1 cellular context compared by ENCODE assay signal in the genomic region with DNA sequence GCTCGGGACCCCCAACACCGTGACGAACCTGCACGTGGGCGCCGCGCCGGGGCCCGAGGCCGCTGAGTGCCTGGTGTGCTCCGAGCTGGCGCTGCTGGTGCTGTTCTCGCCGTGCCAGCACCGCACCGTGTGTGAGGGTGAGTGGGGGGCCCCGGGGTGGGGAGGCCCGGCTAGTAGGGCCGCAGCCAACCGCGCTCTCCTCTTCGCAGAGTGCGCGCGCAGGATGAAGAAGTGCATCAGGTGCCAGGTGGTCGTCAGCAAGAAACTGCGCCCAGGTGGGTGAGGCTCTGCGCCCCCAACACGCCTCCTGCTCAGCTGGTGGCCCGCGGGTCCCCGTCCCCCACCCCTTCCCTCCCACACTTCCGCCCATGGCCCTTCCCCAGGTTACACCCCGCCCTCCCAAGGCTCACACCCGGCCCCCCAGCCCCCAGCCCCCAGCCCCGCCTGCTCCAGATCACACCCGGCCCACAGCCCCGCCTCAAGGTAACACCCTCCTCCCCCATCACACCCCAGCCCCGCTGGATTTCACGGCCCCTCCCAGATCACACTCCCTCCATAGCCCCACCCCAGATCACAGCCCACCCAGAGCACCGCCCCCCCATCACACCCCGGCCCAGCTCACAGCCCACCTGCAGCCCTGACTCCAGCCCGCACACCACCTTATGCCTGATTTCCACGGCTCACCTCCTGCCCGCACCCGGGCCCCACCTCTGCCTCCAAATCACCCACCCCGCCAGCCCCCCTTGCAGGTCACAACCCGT.
TF ChIP-seq lines count a peak whose summit lies in the region.

No MANE protein-coding gene starts in this region.

TF ChIP-seq in GM23338, 12 proteins besides CTCF, POLR2A, EP300 and RAD21 (continued from another document):
- TF ChIP-seq, protein P1, sequence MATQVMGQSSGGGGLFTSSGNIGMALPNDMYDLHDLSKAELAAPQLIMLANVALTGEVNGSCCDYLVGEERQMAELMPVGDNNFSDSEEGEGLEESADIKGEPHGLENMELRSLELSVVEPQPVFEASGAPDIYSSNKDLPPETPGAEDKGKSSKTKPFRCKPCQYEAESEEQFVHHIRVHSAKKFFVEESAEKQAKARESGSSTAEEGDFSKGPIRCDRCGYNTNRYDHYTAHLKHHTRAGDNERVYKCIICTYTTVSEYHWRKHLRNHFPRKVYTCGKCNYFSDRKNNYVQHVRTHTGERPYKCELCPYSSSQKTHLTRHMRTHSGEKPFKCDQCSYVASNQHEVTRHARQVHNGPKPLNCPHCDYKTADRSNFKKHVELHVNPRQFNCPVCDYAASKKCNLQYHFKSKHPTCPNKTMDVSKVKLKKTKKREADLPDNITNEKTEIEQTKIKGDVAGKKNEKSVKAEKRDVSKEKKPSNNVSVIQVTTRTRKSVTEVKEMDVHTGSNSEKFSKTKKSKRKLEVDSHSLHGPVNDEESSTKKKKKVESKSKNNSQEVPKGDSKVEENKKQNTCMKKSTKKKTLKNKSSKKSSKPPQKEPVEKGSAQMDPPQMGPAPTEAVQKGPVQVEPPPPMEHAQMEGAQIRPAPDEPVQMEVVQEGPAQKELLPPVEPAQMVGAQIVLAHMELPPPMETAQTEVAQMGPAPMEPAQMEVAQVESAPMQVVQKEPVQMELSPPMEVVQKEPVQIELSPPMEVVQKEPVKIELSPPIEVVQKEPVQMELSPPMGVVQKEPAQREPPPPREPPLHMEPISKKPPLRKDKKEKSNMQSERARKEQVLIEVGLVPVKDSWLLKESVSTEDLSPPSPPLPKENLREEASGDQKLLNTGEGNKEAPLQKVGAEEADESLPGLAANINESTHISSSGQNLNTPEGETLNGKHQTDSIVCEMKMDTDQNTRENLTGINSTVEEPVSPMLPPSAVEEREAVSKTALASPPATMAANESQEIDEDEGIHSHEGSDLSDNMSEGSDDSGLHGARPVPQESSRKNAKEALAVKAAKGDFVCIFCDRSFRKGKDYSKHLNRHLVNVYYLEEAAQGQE (IDR thresholded peaks at IDR 0.05; ENCODE audit: unreplicated experiment) = no peak
- no peak; the same call in 1 of the 2 replicates for TF ChIP-seq POLR2AphosphoS5 (IDR thresholded peaks at IDR 0.05; ENCODE audit: low read depth)
- no peak for TF ChIP-seq JUNB (IDR thresholded peaks at IDR 0.05; ENCODE audit: unreplicated experiment)
- no peak for TF ChIP-seq ZNF331 (CRISPR knock-in tag; IDR thresholded peaks at IDR 0.05; ENCODE audit: low read depth)
- no peak for TF ChIP-seq EZH2 (IDR thresholded peaks at IDR 0.05; ENCODE audit: low read depth, unreplicated experiment)
- TF ChIP-seq, protein P2, sequence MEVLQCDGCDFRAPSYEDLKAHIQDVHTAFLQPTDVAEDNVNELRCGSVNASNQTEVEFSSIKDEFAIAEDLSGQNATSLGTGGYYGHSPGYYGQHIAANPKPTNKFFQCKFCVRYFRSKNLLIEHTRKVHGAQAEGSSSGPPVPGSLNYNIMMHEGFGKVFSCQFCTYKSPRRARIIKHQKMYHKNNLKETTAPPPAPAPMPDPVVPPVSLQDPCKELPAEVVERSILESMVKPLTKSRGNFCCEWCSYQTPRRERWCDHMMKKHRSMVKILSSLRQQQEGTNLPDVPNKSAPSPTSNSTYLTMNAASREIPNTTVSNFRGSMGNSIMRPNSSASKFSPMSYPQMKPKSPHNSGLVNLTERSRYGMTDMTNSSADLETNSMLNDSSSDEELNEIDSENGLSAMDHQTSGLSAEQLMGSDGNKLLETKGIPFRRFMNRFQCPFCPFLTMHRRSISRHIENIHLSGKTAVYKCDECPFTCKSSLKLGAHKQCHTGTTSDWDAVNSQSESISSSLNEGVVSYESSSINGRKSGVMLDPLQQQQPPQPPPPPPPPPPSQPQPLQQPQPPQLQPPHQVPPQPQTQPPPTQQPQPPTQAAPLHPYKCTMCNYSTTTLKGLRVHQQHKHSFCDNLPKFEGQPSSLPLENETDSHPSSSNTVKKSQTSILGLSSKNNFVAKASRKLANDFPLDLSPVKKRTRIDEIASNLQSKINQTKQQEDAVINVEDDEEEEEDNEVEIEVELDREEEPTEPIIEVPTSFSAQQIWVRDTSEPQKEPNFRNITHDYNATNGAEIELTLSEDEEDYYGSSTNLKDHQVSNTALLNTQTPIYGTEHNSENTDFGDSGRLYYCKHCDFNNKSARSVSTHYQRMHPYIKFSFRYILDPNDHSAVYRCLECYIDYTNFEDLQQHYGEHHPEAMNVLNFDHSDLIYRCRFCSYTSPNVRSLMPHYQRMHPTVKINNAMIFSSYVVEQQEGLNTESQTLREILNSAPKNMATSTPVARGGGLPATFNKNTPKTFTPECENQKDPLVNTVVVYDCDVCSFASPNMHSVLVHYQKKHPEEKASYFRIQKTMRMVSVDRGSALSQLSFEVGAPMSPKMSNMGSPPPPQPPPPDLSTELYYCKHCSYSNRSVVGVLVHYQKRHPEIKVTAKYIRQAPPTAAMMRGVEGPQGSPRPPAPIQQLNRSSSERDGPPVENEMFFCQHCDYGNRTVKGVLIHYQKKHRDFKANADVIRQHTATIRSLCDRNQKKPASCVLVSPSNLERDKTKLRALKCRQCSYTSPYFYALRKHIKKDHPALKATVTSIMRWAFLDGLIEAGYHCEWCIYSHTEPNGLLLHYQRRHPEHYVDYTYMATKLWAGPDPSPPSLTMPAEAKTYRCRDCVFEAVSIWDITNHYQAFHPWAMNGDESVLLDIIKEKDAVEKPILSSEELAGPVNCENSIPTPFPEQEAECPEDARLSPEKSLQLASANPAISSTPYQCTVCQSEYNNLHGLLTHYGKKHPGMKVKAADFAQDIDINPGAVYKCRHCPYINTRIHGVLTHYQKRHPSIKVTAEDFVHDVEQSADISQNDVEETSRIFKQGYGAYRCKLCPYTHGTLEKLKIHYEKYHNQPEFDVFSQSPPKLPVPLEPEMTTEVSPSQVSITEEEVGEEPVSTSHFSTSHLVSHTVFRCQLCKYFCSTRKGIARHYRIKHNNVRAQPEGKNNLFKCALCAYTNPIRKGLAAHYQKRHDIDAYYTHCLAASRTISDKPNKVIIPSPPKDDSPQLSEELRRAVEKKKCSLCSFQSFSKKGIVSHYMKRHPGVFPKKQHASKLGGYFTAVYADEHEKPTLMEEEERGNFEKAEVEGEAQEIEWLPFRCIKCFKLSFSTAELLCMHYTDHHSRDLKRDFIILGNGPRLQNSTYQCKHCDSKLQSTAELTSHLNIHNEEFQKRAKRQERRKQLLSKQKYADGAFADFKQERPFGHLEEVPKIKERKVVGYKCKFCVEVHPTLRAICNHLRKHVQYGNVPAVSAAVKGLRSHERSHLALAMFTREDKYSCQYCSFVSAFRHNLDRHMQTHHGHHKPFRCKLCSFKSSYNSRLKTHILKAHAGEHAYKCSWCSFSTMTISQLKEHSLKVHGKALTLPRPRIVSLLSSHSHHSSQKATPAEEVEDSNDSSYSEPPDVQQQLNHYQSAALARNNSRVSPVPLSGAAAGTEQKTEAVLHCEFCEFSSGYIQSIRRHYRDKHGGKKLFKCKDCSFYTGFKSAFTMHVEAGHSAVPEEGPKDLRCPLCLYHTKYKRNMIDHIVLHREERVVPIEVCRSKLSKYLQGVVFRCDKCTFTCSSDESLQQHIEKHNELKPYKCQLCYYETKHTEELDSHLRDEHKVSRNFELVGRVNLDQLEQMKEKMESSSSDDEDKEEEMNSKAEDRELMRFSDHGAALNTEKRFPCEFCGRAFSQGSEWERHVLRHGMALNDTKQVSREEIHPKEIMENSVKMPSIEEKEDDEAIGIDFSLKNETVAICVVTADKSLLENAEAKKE (CRISPR knock-in tag; IDR thresholded peaks at IDR 0.05) = no peak
- TF ChIP-seq, protein P3, sequence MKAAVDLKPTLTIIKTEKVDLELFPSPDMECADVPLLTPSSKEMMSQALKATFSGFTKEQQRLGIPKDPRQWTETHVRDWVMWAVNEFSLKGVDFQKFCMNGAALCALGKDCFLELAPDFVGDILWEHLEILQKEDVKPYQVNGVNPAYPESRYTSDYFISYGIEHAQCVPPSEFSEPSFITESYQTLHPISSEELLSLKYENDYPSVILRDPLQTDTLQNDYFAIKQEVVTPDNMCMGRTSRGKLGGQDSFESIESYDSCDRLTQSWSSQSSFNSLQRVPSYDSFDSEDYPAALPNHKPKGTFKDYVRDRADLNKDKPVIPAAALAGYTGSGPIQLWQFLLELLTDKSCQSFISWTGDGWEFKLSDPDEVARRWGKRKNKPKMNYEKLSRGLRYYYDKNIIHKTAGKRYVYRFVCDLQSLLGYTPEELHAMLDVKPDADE (IDR thresholded peaks at IDR 0.05) = no peak
- TF ChIP-seq EZH2phosphoT487 (IDR thresholded peaks at IDR 0.05; ENCODE audit: unreplicated experiment) = no peak
